In the genomic region with DNA sequence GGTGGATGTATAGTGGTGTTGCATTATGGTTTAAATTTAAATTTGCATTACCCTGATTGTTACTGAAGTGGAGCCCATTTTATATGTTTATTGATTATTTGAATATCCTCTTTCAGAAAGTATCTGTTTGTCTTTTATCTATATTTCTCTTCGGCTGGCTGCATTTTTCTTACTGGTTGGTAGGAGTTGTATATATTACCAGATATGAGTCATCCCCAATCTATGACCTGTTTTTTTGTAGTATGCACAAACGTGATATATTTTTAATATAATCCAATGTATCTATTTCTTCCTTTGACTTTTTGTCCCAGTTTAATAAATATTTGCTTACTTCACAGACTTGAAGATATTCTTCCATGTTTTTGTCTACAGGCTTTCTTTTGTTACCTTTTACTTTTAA, we compare ENCODE assay signal across 26 cellular contexts.
"Had no signal": no experiment of that assay in that cellular context is flagged by ENCODE, and none has a peak within 500 bp of the region (broad histone marks: within the 10 kb centered on the region; RNA-seq: fewer than 3 reads in every experiment).

No MANE protein-coding gene starts in this region.

- H3K4me1 ChIP-seq: ascending aorta, breast epithelium, gastroesophageal sphincter, heart right ventricle had no signal

- H3K36me3 ChIP-seq: ascending aorta, breast epithelium, esophagus muscularis mucosa, gastroesophageal sphincter, heart right ventricle had no signal

- H3K4me3 ChIP-seq: ascending aorta, breast epithelium, esophagus muscularis mucosa, gastroesophageal sphincter, heart right ventricle had no signal

- ATAC-seq: activated CD4-positive, alpha-beta T cell treated with anti-CD3 and anti-CD28 coated beads for 36 hours; activated naive CD4-positive, alpha-beta T cell treated with anti-CD3 and anti-CD28 coated beads, Interleukin-2, amount 50 U/mL, for 72 hours; activated T-cell treated with anti-CD3 and anti-CD28 coated beads, Interleukin-2, amount 50 U/mL, for 72 hours; effector memory CD8-positive, alpha-beta T cell; gastroesophageal sphincter; heart right ventricle had no signal

- H3K27ac ChIP-seq: ascending aorta, breast epithelium, esophagus muscularis mucosa, gastroesophageal sphincter, heart right ventricle had no signal

- H3K9me3 ChIP-seq: ascending aorta, breast epithelium, esophagus muscularis mucosa, gastroesophageal sphincter, heart right ventricle had no signal

- DNase-seq: activated CD4-positive, alpha-beta memory T cell treated with anti-CD3 and anti-CD28 coated beads, Interleukin-2, amount 10 ng/mL, durations not matched to agents 7 days and 5 days; activated CD4-positive, alpha-beta T cell treated with anti-CD3 and anti-CD28 coated beads for 36 hours; activated CD4-positive, alpha-beta T cell treated with anti-CD3 and anti-CD28 coated beads, Interleukin-2, amount 10 ng/mL, durations not matched to agents 24 days and 14 days; activated CD4-positive, CD25-positive, alpha-beta regulatory T cell; activated CD4-positive, CD25-positive, alpha-beta regulatory T cell treated with anti-CD3 and anti-CD28 coated beads, Interleukin-2, amount 50 U/mL, for 72 hours; activated CD8-positive, alpha-beta memory T cell treated with anti-CD3 and anti-CD28 coated beads, Interleukin-2, amount 50 U/mL, for 48 hours; activated gamma-delta T cell; activated naive CD4-positive, alpha-beta T cell; activated naive CD4-positive, alpha-beta T cell treated with anti-CD3 and anti-CD28 coated beads, Interleukin-2, amount 10 ng/mL, durations not matched to agents 7 days and 5 days; activated naive CD8-positive, alpha-beta T cell treated with anti-CD3 and anti-CD28 coated beads, Interleukin-2, amount 10 ng/mL, durations not matched to agents 7 days and 5 days; activated T-cell treated with anti-CD3 and anti-CD28 coated beads for 4 hours; activated T-cell treated with anti-CD3 and anti-CD28 coated beads, Interleukin-2, amount 50 U/mL, for 24 hours; activated T-cell treated with anti-CD3 and anti-CD28 coated beads, Interleukin-2, amount 50 U/mL, for 72 hours; cortex of kidney; dermis blood vessel endothelial cell; effector CD4-positive, alpha-beta T cell; effector memory CD8-positive, alpha-beta T cell; erythroblast; foreskin melanocyte; heart right ventricle; T-helper 2 cell had no signal

- H3K27me3 ChIP-seq: ascending aorta, breast epithelium, esophagus muscularis mucosa, gastroesophageal sphincter had no signal
